In the genomic region with DNA sequence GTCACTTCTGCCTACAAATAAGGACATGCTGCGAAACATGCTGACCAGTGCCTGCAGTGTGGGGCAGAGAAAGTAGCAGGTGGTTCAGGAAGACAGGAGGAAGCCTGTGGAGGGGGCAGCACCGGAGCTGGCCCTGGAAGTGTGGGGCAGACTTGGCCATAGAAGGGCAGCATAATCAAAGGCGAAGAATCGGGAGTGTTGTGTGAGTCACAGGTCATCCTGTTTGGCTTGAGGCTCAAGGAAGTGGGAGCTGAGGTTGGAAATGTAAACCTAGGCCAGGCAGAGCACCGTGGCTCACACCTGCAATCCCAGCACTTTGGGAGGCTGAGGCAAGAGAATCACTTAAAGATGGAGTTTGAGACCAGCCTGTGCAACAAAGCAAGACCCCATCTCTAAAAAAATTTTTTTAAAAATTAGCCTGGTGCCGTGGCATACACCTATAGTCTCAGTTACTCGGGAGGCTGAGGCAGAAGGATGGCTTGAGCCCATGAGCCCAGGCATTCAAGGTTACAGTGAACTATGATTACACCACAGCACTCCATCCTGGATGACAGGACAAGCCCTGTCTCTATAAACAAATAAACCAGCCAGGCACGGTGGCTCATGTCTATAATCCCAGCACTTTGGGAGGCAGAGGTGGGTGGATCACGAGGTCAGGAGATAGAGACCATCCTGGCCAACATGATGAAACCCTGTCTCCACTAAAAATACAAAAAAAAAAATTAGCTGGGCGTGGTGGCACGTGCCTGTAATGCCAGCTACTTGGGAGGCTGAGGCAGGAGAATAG, we compare ENCODE assay signal across 19 cellular contexts. TPM values are rescaled to one million over a fixed set of nuclear protein-coding genes. Genes with fewer than 3 reads are reported as not detected.
A peak's percentile ranks its signal among the peaks of the same experiment; 100 is the strongest.
DNase-seq lines count a peak whose midpoint lies in the region; ATAC-seq and TF ChIP-seq lines count a peak whose summit lies in the region.
"Had no signal": no experiment of that assay in that cellular context is flagged by ENCODE, and none has a peak within 500 bp of the region (broad histone marks: within the 10 kb centered on the region; RNA-seq: fewer than 3 reads in every experiment).

No MANE protein-coding gene starts in this region.

- no peak for DNase-seq in right cardiac atrium
- DNase-seq in Right ventricle myocardium superior = no peak
- peak; percentile 78 for DNase-seq in SW480 (ENCODE audit: low spot score)
- peak; percentile 42 for DNase-seq in kidney epithelial cell (ENCODE audit: low read depth)
- DNase-seq in HUDEP-2 (lab: John Stamatoyannopoulos, UW; ENCODE audit: unreplicated experiment in 76 of 76) = no peak
- DNase-seq in activated T-cell treated with anti-CD3 and anti-CD28 coated beads for 4 hours = no peak
- no peak for DNase-seq in uterus
- DNase-seq: activated B cell treated with CpG ODN at 0.5 μM for 24 hours; activated CD8-positive, alpha-beta T cell treated with anti-CD3 and anti-CD28 coated beads for 36 hours; activated naive CD4-positive, alpha-beta T cell treated with anti-CD3 and anti-CD28 coated beads, Interleukin-2, amount 10 ng/mL, durations not matched to agents 7 days and 5 days; activated T-cell treated with anti-CD3 and anti-CD28 coated beads, Interleukin-2, amount 50 U/mL, for 4 hours; DMS153; NCI-H1417 treated with DMSO at 0.1 percent for 48 hours; NCI-H2171; stimulated activated CD4-positive, alpha-beta T cell treated with anti-CD3 and anti-CD28 coated beads, Interleukin-2, amount 100 ng/mL, for 48 hours had no signal

- H3K4me3 ChIP-seq in right cardiac atrium (ENCODE audit: low read length) (no peak overlapping the region), kidney epithelial cell (ENCODE audit: low read depth, low read length) (no peak overlapping the region), uterus (no peak overlapping the region)
- H3K4me3 ChIP-seq: hepatocyte, skin epidermis had no signal

- no peaks in the 10 kb centered on the region for H3K36me3 ChIP-seq in kidney epithelial cell (ENCODE audit: control insufficient read depth, insufficient read depth, low read length)
- H3K36me3 ChIP-seq in uterus = no peaks in the 10 kb centered on the region

- peak; percentile 17 to 50 for ATAC-seq in right cardiac atrium
- no peak for ATAC-seq in Right ventricle myocardium superior (ENCODE audit: poor library complexity)
- ATAC-seq in HG02852 (IDR thresholded peaks at IDR 0.05; ENCODE audit: unreplicated experiment) = no peak
- ATAC-seq: activated CD8-positive, alpha-beta T cell treated with anti-CD3 and anti-CD28 coated beads for 36 hours; activated T-cell treated with anti-CD3 and anti-CD28 coated beads, Interleukin-2, amount 50 U/mL, for 4 hours had no signal

- TF ChIP-seq CTCF in kidney epithelial cell (IDR thresholded peaks at IDR 0.05; ENCODE audit: insufficient read depth, low read length, poor library complexity, severe bottlenecking) (no peak), uterus (IDR thresholded peaks at IDR 0.05) (no peak)

- peaks cover 14% of the 10 kb centered on the region for H3K4me1 ChIP-seq in right cardiac atrium (ENCODE audit: control insufficient read depth, insufficient read depth, low read length)
- H3K4me1 ChIP-seq in uterus = no peaks in the 10 kb centered on the region

- TF ChIP-seq POLR2A in uterus (IDR thresholded peaks at IDR 0.05) = no peak

- H3K9me3 ChIP-seq in right cardiac atrium (ENCODE audit: control insufficient read depth, low read length) = no peaks in the 10 kb centered on the region
- H3K9me3 ChIP-seq in uterus = no peaks in the 10 kb centered on the region

- H3K27me3 ChIP-seq in right cardiac atrium (ENCODE audit: control insufficient read depth, insufficient read depth) (no peaks in the 10 kb centered on the region), kidney epithelial cell (ENCODE audit: control insufficient read depth, insufficient read depth, low read length) (peaks cover 15% of the 10 kb centered on the region), uterus (no peaks in the 10 kb centered on the region)

- intact Hi-C loops in right cardiac atrium (cut with DNase I) = no loop called here
- intact Hi-C loops in Right ventricle myocardium superior (cut with DNase I) = no loop called here
- intact Hi-C loops in uterus (cut with DNase I; ENCODE audit: low total_unique reads) = no loop called here

- WGBS in right cardiac atrium = 74% methylated on average over 11 of the region's 11 CpGs

- H3K27ac ChIP-seq in right cardiac atrium (ENCODE audit: low read length) (no peak overlapping the region), uterus (no peak overlapping the region)
- H3K27ac ChIP-seq: C4-2B had no signal

RNA-seq across cellular contexts. Expression of a gene that starts 54.0 kb away (rescaled TPM):
- total RNA-seq in right cardiac atrium (1 to 10 TPM; 4.5 to 8.6 (median 6.5) TPM), Right ventricle myocardium superior (16.6 TPM), kidney epithelial cell (1.7 and 2.7 TPM in 2 replicates), uterus (10 to 100 TPM; 12.9 to 25.2 (median 19.3) TPM)
- 8.8 TPM for polyA plus RNA-seq in right cardiac atrium

Comparison
In these comparisons a context has a peak if more than half of its experiments do, and no peak if none do; other contexts are left out.
1. ATAC-seq: peak in right cardiac atrium (2 of 2); none in Right ventricle myocardium superior (single experiment) and HG02852 (single experiment).
2. DNase-seq: peak in SW480 (single experiment) and kidney epithelial cell (single experiment); none in right cardiac atrium (0 of 3), Right ventricle myocardium superior (single experiment), HUDEP-2 (0 of 76), activated T-cell treated with anti-CD3 and anti-CD28 coated beads for 4 hours (single experiment) and uterus (0 of 2).